18 cellular contexts compared by ENCODE assay signal in the genomic region with DNA sequence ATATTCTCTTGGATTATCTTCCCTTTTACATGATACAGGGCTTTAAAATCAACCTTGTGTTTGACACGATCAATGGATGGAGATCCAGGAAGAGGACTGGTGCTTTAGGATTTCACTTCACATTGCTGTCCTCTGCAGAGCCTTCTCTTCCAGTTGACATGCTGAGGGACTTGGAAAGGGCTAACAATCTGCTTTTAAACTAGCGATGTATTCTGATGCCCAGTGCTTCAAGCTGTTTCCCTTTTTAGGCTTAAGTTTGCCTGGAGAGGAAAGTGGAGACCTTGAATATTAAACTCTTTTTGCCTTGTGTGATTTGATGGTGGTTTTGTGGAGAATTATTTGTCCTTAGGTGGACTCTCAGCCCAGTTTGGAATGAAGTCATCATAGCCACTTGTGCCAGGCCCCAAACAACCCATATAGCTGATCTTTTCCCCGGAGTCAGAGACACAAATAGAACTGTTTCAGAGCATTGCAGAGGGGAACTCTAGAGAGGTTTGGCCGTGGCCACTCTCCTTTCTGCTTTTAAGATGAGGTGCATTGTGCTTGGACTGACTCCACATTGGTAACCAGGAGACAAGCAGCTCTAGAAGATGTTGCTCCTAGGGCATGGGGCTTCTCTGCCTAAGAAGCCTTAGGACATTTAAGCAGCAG.
DNase-seq lines count a peak whose midpoint lies in the region; ATAC-seq and TF ChIP-seq lines count a peak whose summit lies in the region.
"Had no signal": no experiment of that assay in that cellular context is flagged by ENCODE, and none has a peak within 500 bp of the region (broad histone marks: within the 10 kb centered on the region; RNA-seq: fewer than 3 reads in every experiment).

No MANE protein-coding gene starts in this region.

- peak overlapping the region in 2 of 3 experiments; percentile 2 to 8 for H3K27ac Mint-ChIP-seq in nephron
- H3K27ac Mint-ChIP-seq: activated CD8-positive, alpha-beta memory T cell treated with anti-CD3 and anti-CD28 coated beads, Interleukin-2, amount 10 ng/mL, durations not matched to agents 7 days and 5 days; activated naive CD8-positive, alpha-beta T cell; nephron progenitor cell; stimulated activated naive CD8-positive, alpha-beta T cell treated with anti-CD3 and anti-CD28 coated beads, Interleukin-15, amount 100 ng/mL, for 72 hours had no signal

- intact Hi-C loops in Right ventricle myocardium inferior (cut with DNase I) = loop anchor here (2.0 to 10.0 kb wide), 3 partner anchors 151 to 459 kb away; no protein-coding TSS in a partner anchor
- intact Hi-C loops in cardiac septum (cut with DNase I) = loop anchor here (10.0 kb wide), 3 partner anchors 279 to 819 kb away; no protein-coding TSS in a partner anchor
- intact Hi-C loops in Right ventricle myocardium superior (cut with DNase I) = loop anchor here (10.0 kb wide), 3 partner anchors 149 to 529 kb away; a partner anchor contains a TSS

- no peaks in the 10 kb centered on the region for H3K9me3 Mint-ChIP-seq in nephron
- H3K9me3 Mint-ChIP-seq: nephron progenitor cell; stimulated activated naive CD8-positive, alpha-beta T cell treated with anti-CD3 and anti-CD28 coated beads, Interleukin-15, amount 100 ng/mL, for 72 hours had no signal

- no peak for TF ChIP-seq CTCF in nephron (IDR thresholded peaks at IDR 0.05; ENCODE audit: unreplicated experiment in 3 of 3)
- TF ChIP-seq CTCF in foreskin fibroblast (IDR thresholded peaks at IDR 0.05; ENCODE audit: low read depth, low read length) = no peak

- H3K4me1 Mint-ChIP-seq in nephron = peaks cover 69% of the 10 kb centered on the region
- H3K4me1 Mint-ChIP-seq: activated CD8-positive, alpha-beta memory T cell treated with anti-CD3 and anti-CD28 coated beads, Interleukin-2, amount 10 ng/mL, durations not matched to agents 7 days and 5 days; stimulated activated naive CD8-positive, alpha-beta T cell treated with anti-CD3 and anti-CD28 coated beads, Interleukin-15, amount 100 ng/mL, for 72 hours had no signal

- ATAC-seq in Right ventricle myocardium inferior = peak; percentile 58
- ATAC-seq in Right ventricle myocardium superior (ENCODE audit: poor library complexity) = peak; percentile 65
- ATAC-seq: activated CD8-positive, alpha-beta memory T cell treated with anti-CD3 and anti-CD28 coated beads, Interleukin-2, amount 10 ng/mL, durations not matched to agents 7 days and 5 days; stimulated activated naive CD8-positive, alpha-beta T cell treated with anti-CD3 and anti-CD28 coated beads, Interleukin-15, amount 100 ng/mL, for 72 hours had no signal

- H3K4me3 Mint-ChIP-seq in nephron = no peak overlapping the region
- H3K4me3 Mint-ChIP-seq: activated CD8-positive, alpha-beta memory T cell treated with anti-CD3 and anti-CD28 coated beads, Interleukin-2, amount 10 ng/mL, durations not matched to agents 7 days and 5 days; activated naive CD8-positive, alpha-beta T cell; nephron progenitor cell; stimulated activated naive CD8-positive, alpha-beta T cell treated with anti-CD3 and anti-CD28 coated beads, Interleukin-15, amount 100 ng/mL, for 72 hours had no signal

- H3K4me3 ChIP-seq in foreskin fibroblast (ENCODE audit: low read depth in 1 of 2, low read length in 2 of 2) = no peak overlapping the region
- H3K4me3 ChIP-seq: BLaER1, body of pancreas, smooth muscle cell had no signal

- no peaks in the 10 kb centered on the region for H3K27me3 Mint-ChIP-seq in nephron (ENCODE audit: low read depth)

- no peak for DNase-seq in Right ventricle myocardium inferior (ENCODE audit: missing footprints)
- DNase-seq in cardiac septum (ENCODE audit: low spot score) = no peak
- DNase-seq in Right ventricle myocardium superior = no peak
- DNase-seq in stimulated activated CD4-positive, alpha-beta T cell treated with anti-CD3 and anti-CD28 coated beads, Interleukin-4, amount 100 ng/mL, for 4 hours = no peak
- DNase-seq in stimulated activated CD4-positive, alpha-beta T cell treated with anti-CD3 and anti-CD28 coated beads, Interleukin-4, amount 100 ng/mL, for 24 hours = no peak
- DNase-seq in foreskin fibroblast = no peak
- DNase-seq in D341Med (ENCODE audit: low spot score) = no peak
- DNase-seq: activated CD4-positive, alpha-beta T cell treated with anti-CD3 and anti-CD28 coated beads for 4 hours; activated CD8-positive, alpha-beta memory T cell treated with anti-CD3 and anti-CD28 coated beads, Interleukin-2, amount 10 ng/mL, durations not matched to agents 7 days and 5 days; NCI-H524 treated with DMSO at 0.1 percent for 48 hours; stimulated activated CD4-positive, alpha-beta T cell treated with anti-CD3 and anti-CD28 coated beads, Interleukin-2, amount 100 ng/mL, for 48 hours; stimulated activated naive CD8-positive, alpha-beta T cell treated with anti-CD3 and anti-CD28 coated beads, Interleukin-15, amount 100 ng/mL, for 72 hours had no signal

- no peaks in the 10 kb centered on the region for H3K36me3 Mint-ChIP-seq in nephron (ENCODE audit: low read depth)
- H3K36me3 Mint-ChIP-seq: activated CD8-positive, alpha-beta memory T cell treated with anti-CD3 and anti-CD28 coated beads, Interleukin-2, amount 10 ng/mL, durations not matched to agents 7 days and 5 days; activated naive CD8-positive, alpha-beta T cell had no signal
